19 cellular contexts compared by ENCODE assay signal in the genomic region with DNA sequence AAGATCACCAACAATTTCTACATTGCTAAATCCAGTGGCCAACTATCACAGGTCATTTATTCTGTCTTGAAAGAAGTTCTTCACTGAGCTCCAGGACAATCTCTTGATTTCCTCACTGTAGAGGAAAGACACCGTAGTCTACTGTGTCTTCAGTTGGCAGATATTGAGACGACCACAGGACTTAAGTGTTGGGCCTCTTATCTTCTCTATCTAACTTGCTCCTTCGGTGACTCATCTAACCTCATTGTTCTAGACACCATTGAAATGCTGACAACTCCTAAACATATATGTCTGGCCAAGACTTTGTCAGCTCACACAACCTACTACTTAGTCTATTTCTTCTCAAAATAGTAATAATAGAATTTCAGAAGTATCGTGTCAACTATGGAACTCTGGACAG.
DNase-seq lines count a peak whose midpoint lies in the region; ATAC-seq, FAIRE-seq and TF ChIP-seq lines count a peak whose summit lies in the region.
"Had no signal": no experiment of that assay in that cellular context is flagged by ENCODE, and none has a peak within 500 bp of the region (broad histone marks: within the 10 kb centered on the region; RNA-seq: fewer than 3 reads in every experiment).

No MANE protein-coding gene starts in this region.

- DNase-seq in mammary epithelial cell (peak; percentile 3), MCF 10A (ENCODE audit: unreplicated experiment) (no peak), RCC 7860 (ENCODE audit: low spot score) (peak; percentile 13), HAP-1 (ENCODE audit: low spot score in 2 of 2) (no peak)
- no peak for DNase-seq in effector memory CD8-positive, alpha-beta T cell
- no peak for DNase-seq in stimulated activated effector memory CD8-positive, alpha-beta T cell treated with anti-CD3 and anti-CD28 coated beads, Interleukin-12 subunit alpha, Interleukin-12 subunit beta, amount 100 ng/mL, for 72 hours (ENCODE audit: low spot score in 2 of 2)
- DNase-seq: COR-L47, DMS153, IMR-90, NCI-H1092, NCI-H226, NCI-H774, SK-N-SH had no signal

- H3K36me3 Mint-ChIP-seq in MCF 10A (ENCODE audit: insufficient read depth, unreplicated experiment) = no peaks in the 10 kb centered on the region
- no peaks in the 10 kb centered on the region for H3K36me3 Mint-ChIP-seq in effector memory CD8-positive, alpha-beta T cell (ENCODE audit: insufficient read depth)
- no peaks in the 10 kb centered on the region for H3K36me3 Mint-ChIP-seq in stimulated activated effector memory CD8-positive, alpha-beta T cell treated with anti-CD3 and anti-CD28 coated beads, Interleukin-12 subunit alpha, Interleukin-12 subunit beta, amount 100 ng/mL, for 72 hours

- no peaks in the 10 kb centered on the region for H3K4me1 Mint-ChIP-seq in MCF 10A (ENCODE audit: insufficient read depth, unreplicated experiment)
- no peaks in the 10 kb centered on the region for H3K4me1 Mint-ChIP-seq in effector memory CD8-positive, alpha-beta T cell (ENCODE audit: low read depth in 2 of 2)
- H3K4me1 Mint-ChIP-seq in stimulated activated effector memory CD8-positive, alpha-beta T cell treated with anti-CD3 and anti-CD28 coated beads, Interleukin-12 subunit alpha, Interleukin-12 subunit beta, amount 100 ng/mL, for 72 hours = no peaks in the 10 kb centered on the region

- BruUV-seq in mammary epithelial cell (replicated peaks; lab: Mats Ljungman, UMichigan) = no TSS peak
- no TSS peak for BruUV-seq in MCF 10A (replicated peaks; lab: Mats Ljungman, UMichigan)

- H3K9me3 Mint-ChIP-seq in MCF 10A (ENCODE audit: unreplicated experiment) = no peaks in the 10 kb centered on the region
- H3K9me3 Mint-ChIP-seq in effector memory CD8-positive, alpha-beta T cell = no peaks in the 10 kb centered on the region
- no peaks in the 10 kb centered on the region for H3K9me3 Mint-ChIP-seq in stimulated activated effector memory CD8-positive, alpha-beta T cell treated with anti-CD3 and anti-CD28 coated beads, Interleukin-12 subunit alpha, Interleukin-12 subunit beta, amount 100 ng/mL, for 72 hours

- H3K4me1 ChIP-seq in mammary epithelial cell (ENCODE audit: insufficient read depth, low read length) (no peaks in the 10 kb centered on the region), HAP-1 (no peaks in the 10 kb centered on the region)
- H3K4me1 ChIP-seq: A549 had no signal

- no peaks in the 10 kb centered on the region for H3K27me3 Mint-ChIP-seq in MCF 10A (ENCODE audit: insufficient read depth, unreplicated experiment)
- H3K27me3 Mint-ChIP-seq in effector memory CD8-positive, alpha-beta T cell = peaks cover 0 to 5% of the 10 kb centered on the region in 2 donors

- H3K4me3 Mint-ChIP-seq in MCF 10A (ENCODE audit: unreplicated experiment) = no peak overlapping the region
- H3K4me3 Mint-ChIP-seq in effector memory CD8-positive, alpha-beta T cell = no peak overlapping the region
- H3K4me3 Mint-ChIP-seq in stimulated activated effector memory CD8-positive, alpha-beta T cell treated with anti-CD3 and anti-CD28 coated beads, Interleukin-12 subunit alpha, Interleukin-12 subunit beta, amount 100 ng/mL, for 72 hours = no peak overlapping the region

- 58% methylated on average over 4 of the region's 4 CpGs for WGBS in mammary epithelial cell (ENCODE audit: low coverage, missing lambda C conversion rate)

- in situ Hi-C loops in mammary epithelial cell (cut with MboI; ENCODE audit: low sequenced_read_pairs in 2 of 2) (no loop called here), HAP-1 (cut with MboI; ENCODE audit: low sequenced_read_pairs) (no loop called here)

- dilution Hi-C loops in mammary epithelial cell (cut with HindIII; ENCODE audit: low sequenced_read_pairs) = no loop called here

- H3K4me3 ChIP-seq in mammary epithelial cell (replicated peaks in 1 of 3; ENCODE audit: insufficient read depth in 1 of 3, low read depth in 2 of 3, low read length in 3 of 3) (no peak overlapping the region), HAP-1 (no peak overlapping the region)
- H3K4me3 ChIP-seq: A549, GM12878 had no signal

- H3K4me2 ChIP-seq in mammary epithelial cell (ENCODE audit: insufficient read depth, low read depth, low read length) = no peak overlapping the region
- H3K4me2 ChIP-seq: A549, SK-N-SH had no signal

- peak; percentile 60 for ATAC-seq in effector memory CD8-positive, alpha-beta T cell (replicated peaks)
- ATAC-seq in stimulated activated effector memory CD8-positive, alpha-beta T cell treated with anti-CD3 and anti-CD28 coated beads, Interleukin-12 subunit alpha, Interleukin-12 subunit beta, amount 100 ng/mL, for 72 hours = peak; percentile 73
- ATAC-seq in HG03378 (IDR thresholded peaks at IDR 0.05; ENCODE audit: unreplicated experiment) (no peak), GM21381 (IDR thresholded peaks at IDR 0.05; ENCODE audit: unreplicated experiment) (no peak)
- ATAC-seq: A549, GM12878, HCT116 had no signal

- no peaks in the 10 kb centered on the region for H4K20me1 ChIP-seq in mammary epithelial cell (ENCODE audit: insufficient read depth, low read length)

- FAIRE-seq in RCC 7860 (lab: Jason Lieb, UNC) = no peak
- FAIRE-seq: A549, GM12878 had no signal

- TF ChIP-seq CTCF in mammary epithelial cell (conservative IDR thresholded peaks at IDR 0.05 in 1 of 2, IDR thresholded peaks at IDR 0.05 in 1 of 2; ENCODE audit: extremely low read depth in 1 of 2, insufficient read depth in 1 of 2, low read depth in 1 of 2, low read length in 2 of 2) (no peak), MCF 10A (IDR thresholded peaks at IDR 0.05; ENCODE audit: unreplicated experiment) (no peak)

- no peaks in the 10 kb centered on the region for H3K27me3 ChIP-seq in mammary epithelial cell (ENCODE audit: insufficient read depth, low read length)
- no peaks in the 10 kb centered on the region for H3K27me3 ChIP-seq in HAP-1 (ENCODE audit: low read depth)

- no peak overlapping the region for H3K9ac ChIP-seq in mammary epithelial cell (ENCODE audit: insufficient read depth, low read length)
- H3K9ac ChIP-seq: SK-N-SH had no signal

- H3K36me3 ChIP-seq in mammary epithelial cell (ENCODE audit: insufficient read depth, low read length) (no peaks in the 10 kb centered on the region), HAP-1 (replicated peaks) (no peaks in the 10 kb centered on the region)

- CTCF ChIA-PET in mammary epithelial cell (lab: Charles Lee; ENCODE audit: low non-redundant PET) (no interaction called here), MCF 10A (lab: Yijun Ruan, JAX) (no interaction called here)

- POLR2A ChIA-PET in MCF 10A (lab: Yijun Ruan, JAX) = no interaction called here

- H3K27ac ChIP-seq in mammary epithelial cell (ENCODE audit: insufficient read depth, low read depth, low read length) = no peak overlapping the region
- H3K27ac ChIP-seq: A549, C4-2B had no signal

- no peaks in the 10 kb centered on the region for H3K79me2 ChIP-seq in mammary epithelial cell (ENCODE audit: insufficient read depth, low read length)

- no peak overlapping the region for H3K27ac Mint-ChIP-seq in MCF 10A (ENCODE audit: low read depth, unreplicated experiment)
- H3K27ac Mint-ChIP-seq in effector memory CD8-positive, alpha-beta T cell = no peak overlapping the region
- H3K27ac Mint-ChIP-seq in stimulated activated effector memory CD8-positive, alpha-beta T cell treated with anti-CD3 and anti-CD28 coated beads, Interleukin-12 subunit alpha, Interleukin-12 subunit beta, amount 100 ng/mL, for 72 hours = no peak overlapping the region

- intact Hi-C loops in mammary epithelial cell (cut with micrococcal nuclease) (no loop called here), MCF 10A (cut with micrococcal nuclease) (no loop called here)

- H3K9me3 ChIP-seq in mammary epithelial cell (replicated peaks; ENCODE audit: insufficient read depth, low read length) (no peaks in the 10 kb centered on the region), HAP-1 (no peaks in the 10 kb centered on the region)
- H3K9me3 ChIP-seq: A549, SK-N-SH had no signal

- H2AFZ ChIP-seq in mammary epithelial cell (ENCODE audit: low read depth, low read length) = no peak overlapping the region

Comparison
In these comparisons a context has a peak if more than half of its experiments do, and no peak if none do; other contexts are left out.
1. DNase-seq: peak in mammary epithelial cell (single experiment) and RCC 7860 (single experiment); none in MCF 10A (single experiment), effector memory CD8-positive, alpha-beta T cell (0 of 3), stimulated activated effector memory CD8-positive, alpha-beta T cell treated with anti-CD3 and anti-CD28 coated beads, Interleukin-12 subunit alpha, Interleukin-12 subunit beta, amount 100 ng/mL, for 72 hours (0 of 2) and HAP-1 (0 of 2).
2. ATAC-seq: peak in effector memory CD8-positive, alpha-beta T cell (single experiment) and stimulated activated effector memory CD8-positive, alpha-beta T cell treated with anti-CD3 and anti-CD28 coated beads, Interleukin-12 subunit alpha, Interleukin-12 subunit beta, amount 100 ng/mL, for 72 hours (single experiment); none in HG03378 (single experiment) and GM21381 (single experiment).